Comparison of ENCODE assay signal across 9 cellular contexts in genomic region chr3:105527949-105528348, GRCh38.
A peak's percentile ranks its signal among the peaks of the same experiment; 100 is the strongest.
DNase-seq lines count a peak whose midpoint lies in the region; ATAC-seq, FAIRE-seq and TF ChIP-seq lines count a peak whose summit lies in the region.
"Had no signal": no experiment of that assay in that cellular context is flagged by ENCODE, and none has a peak within 500 bp of the region (broad histone marks: within the 10 kb centered on the region; RNA-seq: fewer than 3 reads in every experiment).

No MANE protein-coding gene starts in this region.

- H3K9ac ChIP-seq in kidney (ENCODE audit: low read length in 2 of 2) = no peak overlapping the region

- peaks cover 17% of the 10 kb centered on the region for H3K4me1 Mint-ChIP-seq in activated CD4-positive, alpha-beta T cell treated with anti-CD3 and anti-CD28 coated beads for 36 hours
- H3K4me1 Mint-ChIP-seq in nephron progenitor cell = peaks cover 43% of the 10 kb centered on the region

- no peaks in the 10 kb centered on the region for H3K27me3 Mint-ChIP-seq in activated CD4-positive, alpha-beta T cell treated with anti-CD3 and anti-CD28 coated beads for 36 hours
- H3K27me3 Mint-ChIP-seq in nephron progenitor cell (ENCODE audit: low read depth, poor library complexity) = no peaks in the 10 kb centered on the region
- H3K27me3 Mint-ChIP-seq: natural killer cell treated with Interleukin-12 subunit alpha and Interleukin-12 subunit beta and Interleukin-15 and Interleukin-18, amount 100 ng/mL, for 72 hours had no signal

- DNase-seq in activated CD4-positive, alpha-beta T cell treated with anti-CD3 and anti-CD28 coated beads for 36 hours = peak; percentile 45
- no peak for DNase-seq in activated CD4-positive, alpha-beta T cell treated with anti-CD3 and anti-CD28 coated beads, Interleukin-2, amount 50 U/mL, for 4 hours
- peak; percentile 46 for DNase-seq in NCI-H526 treated with DMSO at 0.1 percent for 48 hours (lab: John Stamatoyannopoulos, UW)
- no peak for DNase-seq in nephron progenitor cell
- no peak for DNase-seq in HuH-7.5 (ENCODE audit: low spot score)
- DNase-seq in kidney = no peak

- TF ChIP-seq CTCF in nephron progenitor cell (IDR thresholded peaks at IDR 0.05) = no peak
- TF ChIP-seq CTCF in kidney (IDR thresholded peaks at IDR 0.05; ENCODE audit: borderline replicate concordance, extremely low read depth, insufficient read depth) = no peak

- H3K4me3 Mint-ChIP-seq in activated CD4-positive, alpha-beta T cell treated with anti-CD3 and anti-CD28 coated beads for 36 hours = no peak overlapping the region
- H3K4me3 Mint-ChIP-seq in nephron progenitor cell = no peak overlapping the region
- H3K4me3 Mint-ChIP-seq: natural killer cell treated with Interleukin-12 subunit alpha and Interleukin-12 subunit beta and Interleukin-15 and Interleukin-18, amount 100 ng/mL, for 72 hours had no signal

- FAIRE-seq in kidney (lab: Jason Lieb, UNC) = no peak

- intact Hi-C loops in activated CD4-positive, alpha-beta T cell treated with anti-CD3 and anti-CD28 coated beads for 36 hours (cut with DNase I, micrococcal nuclease) = loop anchor here in 1 of 2 experiments (10.0 kb wide), 1 partner anchor 1087 kb away; no protein-coding TSS in a partner anchor
- intact Hi-C loops in kidney (cut with DNase I) = no loop called here

- H3K27ac Mint-ChIP-seq in activated CD4-positive, alpha-beta T cell treated with anti-CD3 and anti-CD28 coated beads for 36 hours = no peak overlapping the region
- H3K27ac Mint-ChIP-seq in nephron progenitor cell = peak overlapping the region; percentile 86
- H3K27ac Mint-ChIP-seq: natural killer cell treated with Interleukin-12 subunit alpha and Interleukin-12 subunit beta and Interleukin-15 and Interleukin-18, amount 100 ng/mL, for 72 hours had no signal

- H3K9me3 ChIP-seq in kidney (ENCODE audit: control insufficient read depth in 1 of 2, low read length in 2 of 2) = no peaks in the 10 kb centered on the region

- H3K36me3 ChIP-seq in kidney (ENCODE audit: control insufficient read depth in 1 of 2, insufficient read depth in 2 of 2, low read length in 2 of 2) = no peaks in the 10 kb centered on the region

- ATAC-seq in activated CD4-positive, alpha-beta T cell treated with anti-CD3 and anti-CD28 coated beads for 36 hours = peak; percentile 96
- ATAC-seq in HG02973 (IDR thresholded peaks at IDR 0.05; ENCODE audit: unreplicated experiment) = peak; percentile 94
- no peak for ATAC-seq in HG03565 (IDR thresholded peaks at IDR 0.05; ENCODE audit: unreplicated experiment)

- no peaks in the 10 kb centered on the region for H3K4me1 ChIP-seq in kidney (ENCODE audit: control insufficient read depth in 1 of 2, insufficient read depth in 1 of 2, low read depth in 1 of 2, low read length in 2 of 2)

- peaks cover 5% of the 10 kb centered on the region for H3K36me3 Mint-ChIP-seq in activated CD4-positive, alpha-beta T cell treated with anti-CD3 and anti-CD28 coated beads for 36 hours (ENCODE audit: low read depth)
- H3K36me3 Mint-ChIP-seq in nephron progenitor cell (ENCODE audit: low read depth) = peaks cover 16% of the 10 kb centered on the region
- H3K36me3 Mint-ChIP-seq: natural killer cell treated with Interleukin-12 subunit alpha and Interleukin-12 subunit beta and Interleukin-15 and Interleukin-18, amount 100 ng/mL, for 72 hours had no signal

- CTCF ChIA-PET in activated CD4-positive, alpha-beta T cell treated with anti-CD3 and anti-CD28 coated beads for 36 hours (lab: Charles Lee) = interaction anchor here (0.6 to 3.8 kb wide), 3 partner anchors 11 to 299 kb away, joined by 3 to 22 read pairs (median 3); no protein-coding TSS in a partner anchor

- no peaks in the 10 kb centered on the region for H3K9me3 Mint-ChIP-seq in activated CD4-positive, alpha-beta T cell treated with anti-CD3 and anti-CD28 coated beads for 36 hours (ENCODE audit: low read depth)
- H3K9me3 Mint-ChIP-seq in nephron progenitor cell = no peaks in the 10 kb centered on the region
- H3K9me3 Mint-ChIP-seq: natural killer cell treated with Interleukin-12 subunit alpha and Interleukin-12 subunit beta and Interleukin-15 and Interleukin-18, amount 100 ng/mL, for 72 hours had no signal

- no peak overlapping the region for H3K4me3 ChIP-seq in kidney (ENCODE audit: low read length in 2 of 2)

- POLR2A ChIA-PET in activated CD4-positive, alpha-beta T cell treated with anti-CD3 and anti-CD28 coated beads for 36 hours (lab: Charles Lee) = no interaction called here

- no peak overlapping the region for H3K27ac ChIP-seq in kidney (ENCODE audit: low read depth in 2 of 2, low read length in 2 of 2)

Comparison
In these comparisons a context has a peak if more than half of its experiments do, and no peak if none do; other contexts are left out.
1. DNase-seq: peak in activated CD4-positive, alpha-beta T cell treated with anti-CD3 and anti-CD28 coated beads for 36 hours (single experiment) and NCI-H526 treated with DMSO at 0.1 percent for 48 hours (single experiment); none in activated CD4-positive, alpha-beta T cell treated with anti-CD3 and anti-CD28 coated beads, Interleukin-2, amount 50 U/mL, for 4 hours (0 of 2), nephron progenitor cell (single experiment), HuH-7.5 (single experiment) and kidney (single experiment).